In the genomic region with DNA sequence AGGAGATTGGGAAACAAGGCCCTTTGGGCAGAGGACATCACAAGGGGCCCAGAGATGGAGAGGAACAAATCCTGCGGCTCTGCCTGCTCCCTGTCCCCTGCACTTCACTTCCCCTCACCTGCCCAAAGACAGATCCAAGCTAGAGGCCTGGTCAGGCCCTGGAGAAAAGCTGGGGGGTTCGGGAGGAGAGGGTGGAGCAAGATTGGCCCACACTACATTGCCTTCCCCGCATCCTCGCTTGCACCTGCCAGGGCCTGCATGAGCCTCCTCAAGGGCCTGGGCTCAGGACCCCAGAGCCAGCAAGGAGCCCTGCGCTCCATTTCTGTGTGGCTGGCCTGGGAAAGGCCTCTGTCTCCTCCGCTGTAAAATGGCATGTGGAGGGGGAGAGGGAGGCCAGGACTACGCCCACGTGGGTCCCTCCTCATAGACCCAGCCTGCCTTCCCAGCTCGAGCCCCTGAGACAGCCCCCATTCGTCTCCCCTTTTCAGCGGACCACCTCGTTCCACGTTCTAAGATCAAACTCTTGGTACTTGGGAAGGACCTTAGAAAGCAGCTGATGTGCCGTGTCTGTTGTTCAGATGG, we compare ENCODE assay signal across 17 cellular contexts.
DNase-seq lines count a peak whose midpoint lies in the region; ATAC-seq and TF ChIP-seq lines count a peak whose summit lies in the region.
"Had no signal": no experiment of that assay in that cellular context is flagged by ENCODE, and none has a peak within 500 bp of the region (broad histone marks: within the 10 kb centered on the region; RNA-seq: fewer than 3 reads in every experiment).

No MANE protein-coding gene starts in this region.

- no peak overlapping the region for H3K27ac ChIP-seq in ACC112 (ENCODE audit: low read depth, low read length)
- H3K27ac ChIP-seq in HUES48 (ENCODE audit: low read depth, low read length), result peak overlapping the region; percentile 53
- no peak overlapping the region for H3K27ac ChIP-seq in osteoblast (ENCODE audit: low read depth, low read length)

- POLR2A ChIA-PET in GM10248 (lab: Yijun Ruan, JAX), result no interaction called here

- no peaks in the 10 kb centered on the region for H4K20me1 ChIP-seq in osteoblast (ENCODE audit: insufficient read depth, low read length)

- peak overlapping the region; percentile 64 for H3K4me2 ChIP-seq in osteoblast (ENCODE audit: insufficient read depth, low read length)

- H3K36me3 ChIP-seq in ACC112 (ENCODE audit: insufficient read depth, low read length) (no peaks in the 10 kb centered on the region), HUES48 (ENCODE audit: control insufficient read depth, insufficient read depth, low read length) (no peaks in the 10 kb centered on the region), osteoblast (ENCODE audit: insufficient read depth, low read length) (no peaks in the 10 kb centered on the region)

- CTCF ChIA-PET in GM10248 (lab: Yijun Ruan, JAX), result interaction anchor here (1.1 to 1.9 kb wide), 4 partner anchors 10 to 18 kb away, joined by 3 to 11 read pairs (median 3); no protein-coding TSS in a partner anchor

- H3K4me1 Mint-ChIP-seq in endothelial cell (ENCODE audit: unreplicated experiment) (peaks cover 9% of the 10 kb centered on the region), natural killer cell (no peaks in the 10 kb centered on the region)
- H3K4me1 Mint-ChIP-seq: activated CD4-positive, alpha-beta T cell treated with anti-CD3 and anti-CD28 coated beads, Interleukin-2, amount 10 ng/mL, durations not matched to agents 24 days and 14 days had no signal

- H3K4me3 Mint-ChIP-seq in endothelial cell (ENCODE audit: unreplicated experiment) (peak overlapping the region; percentile 29), natural killer cell (no peak overlapping the region)
- H3K4me3 Mint-ChIP-seq: activated CD4-positive, alpha-beta T cell treated with anti-CD3 and anti-CD28 coated beads, Interleukin-2, amount 10 ng/mL, durations not matched to agents 24 days and 14 days; activated T-cell treated with anti-CD3 and anti-CD28 coated beads, Interleukin-2, amount 50 U/mL, for 24 hours; naive B cell; stimulated activated naive CD8-positive, alpha-beta T cell treated with anti-CD3 and anti-CD28 coated beads, Interleukin-15, Interleukin-2, amounts not matched to agents 100 ng/mL and 50 ng/mL, for 24 hours had no signal

- TF ChIP-seq POLR2A in GM18505 (IDR thresholded peaks at IDR 0.05; ENCODE audit: borderline replicate concordance, extremely low read depth, insufficient read depth, insufficient read length), result no peak

- H3K27me3 ChIP-seq in ACC112 (ENCODE audit: insufficient read depth, low read length) (no peaks in the 10 kb centered on the region), HUES48 (ENCODE audit: control insufficient read depth, insufficient read depth, low read length) (0 out of 2 replicates have a peak, but pooled peaks cover 4% of the 10 kb centered on the region), osteoblast (ENCODE audit: insufficient read depth, low read length) (no peaks in the 10 kb centered on the region)

- no peaks in the 10 kb centered on the region for H3K9me3 ChIP-seq in HUES48 (ENCODE audit: control insufficient read depth, insufficient read depth, low read length)
- H3K9me3 ChIP-seq in osteoblast (ENCODE audit: low read depth, low read length), result no peaks in the 10 kb centered on the region

- H3K9ac ChIP-seq in HUES48 (ENCODE audit: low read depth, low read length), result no peak overlapping the region

- H3K27me3 Mint-ChIP-seq in endothelial cell (ENCODE audit: unreplicated experiment), result no peaks in the 10 kb centered on the region
- peaks cover 0 to 4% of the 10 kb centered on the region in 2 donors for H3K27me3 Mint-ChIP-seq in natural killer cell (ENCODE audit: low read depth in 2 of 2)
- H3K27me3 Mint-ChIP-seq: activated T-cell treated with anti-CD3 and anti-CD28 coated beads, Interleukin-2, amount 50 U/mL, for 24 hours; stimulated activated naive CD8-positive, alpha-beta T cell treated with anti-CD3 and anti-CD28 coated beads, Interleukin-15, Interleukin-2, amounts not matched to agents 100 ng/mL and 50 ng/mL, for 24 hours had no signal

- H3K79me2 ChIP-seq in ACC112 (ENCODE audit: control insufficient read depth, insufficient read depth, low read length, unreplicated experiment), result no peaks in the 10 kb centered on the region
- H3K79me2 ChIP-seq in osteoblast (ENCODE audit: insufficient read depth, low read length), result no peaks in the 10 kb centered on the region

- H3K4me3 ChIP-seq in ACC112 (ENCODE audit: low read depth, low read length), result no peak overlapping the region
- no peak overlapping the region for H3K4me3 ChIP-seq in HUES48 (ENCODE audit: low read depth, low read length)
- H3K4me3 ChIP-seq in osteoblast (ENCODE audit: insufficient read depth, low read length), result no peak overlapping the region

- H3K27ac Mint-ChIP-seq in endothelial cell (ENCODE audit: unreplicated experiment) (no peak overlapping the region), natural killer cell (no peak overlapping the region)
- H3K27ac Mint-ChIP-seq: activated CD4-positive, alpha-beta T cell treated with anti-CD3 and anti-CD28 coated beads, Interleukin-2, amount 10 ng/mL, durations not matched to agents 24 days and 14 days; activated T-cell treated with anti-CD3 and anti-CD28 coated beads, Interleukin-2, amount 50 U/mL, for 24 hours; stimulated activated naive CD8-positive, alpha-beta T cell treated with anti-CD3 and anti-CD28 coated beads, Interleukin-15, Interleukin-2, amounts not matched to agents 100 ng/mL and 50 ng/mL, for 24 hours had no signal

- TF ChIP-seq CTCF in endothelial cell (IDR thresholded peaks at IDR 0.05; ENCODE audit: unreplicated experiment), result no peak
- TF ChIP-seq CTCF in osteoblast (IDR thresholded peaks at IDR 0.05; ENCODE audit: extremely low read depth, low read depth, low read length), result no peak
- TF ChIP-seq CTCF in GM10248 (IDR thresholded peaks at IDR 0.05; ENCODE audit: control extremely low read depth, extremely low read depth, low read depth, missing control alignments), result no peak
- no peak for TF ChIP-seq CTCF in natural killer cell (IDR thresholded peaks at IDR 0.05)

- ATAC-seq in natural killer cell, result no peak
- ATAC-seq in GM18505 (IDR thresholded peaks at IDR 0.05; ENCODE audit: unreplicated experiment), result no peak
- no peak for ATAC-seq in GM19397 (IDR thresholded peaks at IDR 0.05; ENCODE audit: unreplicated experiment)

- H3K9me3 Mint-ChIP-seq in endothelial cell (ENCODE audit: unreplicated experiment) (no peaks in the 10 kb centered on the region), natural killer cell (no peaks in the 10 kb centered on the region)
- H3K9me3 Mint-ChIP-seq: activated CD4-positive, alpha-beta T cell treated with anti-CD3 and anti-CD28 coated beads, Interleukin-2, amount 10 ng/mL, durations not matched to agents 24 days and 14 days; activated T-cell treated with anti-CD3 and anti-CD28 coated beads, Interleukin-2, amount 50 U/mL, for 24 hours; stimulated activated naive CD8-positive, alpha-beta T cell treated with anti-CD3 and anti-CD28 coated beads, Interleukin-15, Interleukin-2, amounts not matched to agents 100 ng/mL and 50 ng/mL, for 24 hours had no signal

- H2AFZ ChIP-seq in ACC112 (ENCODE audit: low read length, unreplicated experiment) (peak overlapping the region; percentile 53), osteoblast (ENCODE audit: low read length) (peak overlapping the region; percentile 90)

- H3K4me1 ChIP-seq in ACC112 (ENCODE audit: control insufficient read depth, insufficient read depth, low read length, unreplicated experiment), result peaks cover 9% of the 10 kb centered on the region
- H3K4me1 ChIP-seq in HUES48 (ENCODE audit: control insufficient read depth, insufficient read depth, low read length), result peaks cover 14% of the 10 kb centered on the region
- H3K4me1 ChIP-seq in osteoblast (ENCODE audit: insufficient read depth, low read length), result peaks cover 10% of the 10 kb centered on the region

- DNase-seq in endothelial cell (ENCODE audit: low spot score) (no peak), osteoblast (ENCODE audit: insufficient read length, low spot score, missing footprints) (peak; percentile 64), GM10248 (ENCODE audit: extremely low spot score) (no peak), natural killer cell (no peak)
- DNase-seq: activated CD4-positive, alpha-beta T cell treated with anti-CD3 and anti-CD28 coated beads, Interleukin-2, amount 10 ng/mL, durations not matched to agents 24 days and 14 days; activated T-cell treated with anti-CD3 and anti-CD28 coated beads, Interleukin-2, amount 50 U/mL, for 24 hours; amniotic stem cell; cortex of kidney; MM.1S; naive B cell; NCI-H2081 treated with DMSO at 0.1 percent for 48 hours; T-helper 9 cell had no signal

- H3K36me3 Mint-ChIP-seq in endothelial cell (ENCODE audit: low read depth, unreplicated experiment) (peaks cover 9% of the 10 kb centered on the region), natural killer cell (no peaks in the 10 kb centered on the region)
- H3K36me3 Mint-ChIP-seq: naive B cell had no signal

- intact Hi-C loops in natural killer cell (cut with micrococcal nuclease), result no loop called here
